In genomic region chr14:73888460-73888725, GRCh38 we compare ENCODE assay signal across 9 cellular contexts. TPM values are rescaled to one million over a fixed set of nuclear protein-coding genes. Genes with fewer than 3 reads are reported as not detected.
A peak's percentile ranks its signal among the peaks of the same experiment; 100 is the strongest.
DNase-seq lines count a peak whose midpoint lies in the region; TF ChIP-seq lines count a peak whose summit lies in the region.
"Had no signal": no experiment of that assay in that cellular context is flagged by ENCODE, and none has a peak within 500 bp of the region (broad histone marks: within the 10 kb centered on the region; RNA-seq: fewer than 3 reads in every experiment).

No MANE protein-coding gene starts in this region.

- no peak overlapping the region for H2AFZ ChIP-seq in KMS-11 (ENCODE audit: low read depth)

- POLR2A ChIA-PET in CD8-positive, alpha-beta memory T cell (lab: Charles Lee) = no interaction called here

- H3K4me1 ChIP-seq in CD8-positive, alpha-beta memory T cell (ENCODE audit: insufficient read depth, low read length) = peaks cover 30% of the 10 kb centered on the region
- H3K4me1 ChIP-seq in KMS-11 (ENCODE audit: low read depth, poor library complexity, severe bottlenecking) (peaks cover 11% of the 10 kb centered on the region), esophagus muscularis mucosa (peaks cover 24 to 49% (median 32%) of the 10 kb centered on the region in 4 donors)

- no peaks in the 10 kb centered on the region for H4K20me1 ChIP-seq in KMS-11 (ENCODE audit: insufficient read depth)

- H3K36me3 ChIP-seq in CD8-positive, alpha-beta memory T cell (ENCODE audit: insufficient read depth, low read length) = peaks cover 3% of the 10 kb centered on the region
- no peaks in the 10 kb centered on the region for H3K36me3 ChIP-seq in KMS-11 (ENCODE audit: insufficient read depth)
- peaks cover 3% of the 10 kb centered on the region for H3K36me3 ChIP-seq in brain microvascular endothelial cell (replicated peaks)
- H3K36me3 ChIP-seq in esophagus muscularis mucosa = peaks cover 0 to 10% (median 6%) of the 10 kb centered on the region in 4 donors

- in situ Hi-C loops in brain microvascular endothelial cell (cut with HindIII; ENCODE audit: low pct_ligation_motif_present, low sequenced_read_pairs) = no loop called here

- peak overlapping the region; percentile 52; the same call in 1 of the 2 replicates for H3K4me2 ChIP-seq in KMS-11

- H3K27me3 ChIP-seq in CD8-positive, alpha-beta memory T cell (ENCODE audit: insufficient read depth, low read length, poor library complexity, severe bottlenecking) = no peaks in the 10 kb centered on the region
- H3K27me3 ChIP-seq in KMS-11 (ENCODE audit: insufficient read depth, low read depth) (no peaks in the 10 kb centered on the region), brain microvascular endothelial cell (replicated peaks) (no peaks in the 10 kb centered on the region), esophagus muscularis mucosa (no peaks in the 10 kb centered on the region)

- H3K79me2 ChIP-seq in KMS-11 (ENCODE audit: insufficient read depth, low read depth) = peaks cover 63% of the 10 kb centered on the region

- no peak for TF ChIP-seq POLR2A in esophagus muscularis mucosa (IDR thresholded peaks at IDR 0.05; ENCODE audit: low read depth)

- H3K4me3 Mint-ChIP-seq in CD8-positive, alpha-beta memory T cell = peak overlapping the region; percentile 16 to 99 (median 96)
- H3K4me3 Mint-ChIP-seq in nephron (peak overlapping the region; percentile 96 to 97 (median 96)), endothelial cell (ENCODE audit: unreplicated experiment) (no peak overlapping the region)

- peak overlapping the region; percentile 92 for H3K27ac ChIP-seq in CD8-positive, alpha-beta memory T cell (ENCODE audit: low read depth, low read length)
- H3K27ac ChIP-seq in KMS-11 (no peak overlapping the region), brain microvascular endothelial cell (peak overlapping the region; percentile 16), esophagus muscularis mucosa (replicated peaks in 1 of 4) (peak overlapping the region in 2 of 4 donors; percentile 88 to 95)

- H3K27ac Mint-ChIP-seq in CD8-positive, alpha-beta memory T cell = peak overlapping the region; percentile 66 to 99 (median 98)
- peak overlapping the region in 1 of 3 experiments; percentile 97 for H3K27ac Mint-ChIP-seq in nephron
- H3K27ac Mint-ChIP-seq in endothelial cell (ENCODE audit: unreplicated experiment) = no peak overlapping the region

- TF ChIP-seq CTCF in KMS-11 (conservative IDR thresholded peaks at IDR 0.05; ENCODE audit: low read depth, low read length) = no peak
- TF ChIP-seq CTCF in brain microvascular endothelial cell (IDR thresholded peaks at IDR 0.05; ENCODE audit: low read depth, low read length, missing control alignments) = no peak
- TF ChIP-seq CTCF in nephron (IDR thresholded peaks at IDR 0.05; ENCODE audit: unreplicated experiment in 3 of 3) = no peak
- TF ChIP-seq CTCF in endothelial cell (IDR thresholded peaks at IDR 0.05; ENCODE audit: unreplicated experiment) = no peak
- TF ChIP-seq CTCF in esophagus muscularis mucosa (IDR thresholded peaks at IDR 0.05) = no peak

- DNase-seq in CD8-positive, alpha-beta memory T cell = no peak
- DNase-seq in brain microvascular endothelial cell (no peak), endothelial cell (ENCODE audit: low spot score) (no peak), NCI-H524 treated with DMSO at 0.1 percent for 48 hours (lab: John Stamatoyannopoulos, UW) (no peak), esophagus muscularis mucosa (ENCODE audit: extremely low spot score) (no peak), hepatic stellate cell (ENCODE audit: low spot score) (no peak)
- DNase-seq: NCI-H510A treated with DMSO at 0.1 percent for 48 hours had no signal

- no peaks in the 10 kb centered on the region for H3K9me3 ChIP-seq in CD8-positive, alpha-beta memory T cell (ENCODE audit: low read length)
- no peaks in the 10 kb centered on the region for H3K9me3 ChIP-seq in esophagus muscularis mucosa

- no peaks in the 10 kb centered on the region for H3K27me3 Mint-ChIP-seq in CD8-positive, alpha-beta memory T cell
- H3K27me3 Mint-ChIP-seq in nephron (ENCODE audit: low read depth) = no peaks in the 10 kb centered on the region
- H3K27me3 Mint-ChIP-seq in endothelial cell (ENCODE audit: unreplicated experiment) = peaks cover 1% of the 10 kb centered on the region

- no peak overlapping the region for H3K4me3 ChIP-seq in CD8-positive, alpha-beta memory T cell (ENCODE audit: low read length)
- H3K4me3 ChIP-seq in KMS-11 (IDR thresholded peaks at IDR 0.05; ENCODE audit: insufficient read depth, low read depth, low read length) (no peak overlapping the region), brain microvascular endothelial cell (ENCODE audit: low read depth, low read length) (peak overlapping the region; percentile 91), esophagus muscularis mucosa (no peak overlapping the region)

- CTCF ChIA-PET in CD8-positive, alpha-beta memory T cell (lab: Charles Lee) = interaction anchor here (1.1 kb wide), 1 partner anchor 102 kb away, joined by 3 read pairs; no protein-coding TSS in a partner anchor

- intact Hi-C loops in esophagus muscularis mucosa (cut with DNase I) = loop anchor here (5.0 to 10.0 kb wide), 3 partner anchors 36 to 164 kb away; partner anchors contain the start of genes BBOF1, ENTPD5 and PTGR2

- peaks cover 44 to 66% (median 62%) of the 10 kb centered on the region in 3 donors for H3K4me1 Mint-ChIP-seq in CD8-positive, alpha-beta memory T cell
- peaks cover 46% of the 10 kb centered on the region for H3K4me1 Mint-ChIP-seq in nephron
- peaks cover 21% of the 10 kb centered on the region for H3K4me1 Mint-ChIP-seq in endothelial cell (ENCODE audit: unreplicated experiment)

- H3K9me3 Mint-ChIP-seq in CD8-positive, alpha-beta memory T cell = no peaks in the 10 kb centered on the region
- no peaks in the 10 kb centered on the region for H3K9me3 Mint-ChIP-seq in nephron
- H3K9me3 Mint-ChIP-seq in endothelial cell (ENCODE audit: unreplicated experiment) = no peaks in the 10 kb centered on the region

- H3K9ac ChIP-seq in KMS-11 = no peak overlapping the region

- WGBS in esophagus muscularis mucosa = 21% methylated on average over 3 of the region's 3 CpGs

- peaks cover 0 to 27% (median 3%) of the 10 kb centered on the region in 3 donors for H3K36me3 Mint-ChIP-seq in CD8-positive, alpha-beta memory T cell
- H3K36me3 Mint-ChIP-seq in nephron (ENCODE audit: low read depth) (peaks cover 5% of the 10 kb centered on the region), endothelial cell (ENCODE audit: low read depth, unreplicated experiment) (no peaks in the 10 kb centered on the region)

- TF ChIP-seq EP300 in esophagus muscularis mucosa (IDR thresholded peaks at IDR 0.05) = no peak

RNA-seq across cellular contexts. Expression of gene ZNF410, which starts 1.7 kb away (rescaled TPM):
- total RNA-seq in CD8-positive, alpha-beta memory T cell = 10 to 100 TPM; 65.2 to 72.4 TPM
- polyA plus RNA-seq in CD8-positive, alpha-beta memory T cell = 76.4 TPM
- total RNA-seq in endothelial cell (ENCODE audit: unreplicated experiment) = 39.0 TPM
- 10 to 100 TPM; 36.5 to 67.6 (median 41.6) TPM for total RNA-seq in esophagus muscularis mucosa

RNA-seq across cellular contexts. Expression of gene PTGR2, which starts 36.8 kb away (rescaled TPM):
- total RNA-seq in CD8-positive, alpha-beta memory T cell = 1 to 10 TPM; 3.3 to 4.2 TPM
- 3.0 TPM for polyA plus RNA-seq in CD8-positive, alpha-beta memory T cell
- 3.6 TPM for total RNA-seq in endothelial cell (ENCODE audit: unreplicated experiment)
- 1 to 10 TPM; 2.5 to 7.1 (median 4.3) TPM for total RNA-seq in esophagus muscularis mucosa
